32 cellular contexts compared by ENCODE assay signal in the genomic region with DNA sequence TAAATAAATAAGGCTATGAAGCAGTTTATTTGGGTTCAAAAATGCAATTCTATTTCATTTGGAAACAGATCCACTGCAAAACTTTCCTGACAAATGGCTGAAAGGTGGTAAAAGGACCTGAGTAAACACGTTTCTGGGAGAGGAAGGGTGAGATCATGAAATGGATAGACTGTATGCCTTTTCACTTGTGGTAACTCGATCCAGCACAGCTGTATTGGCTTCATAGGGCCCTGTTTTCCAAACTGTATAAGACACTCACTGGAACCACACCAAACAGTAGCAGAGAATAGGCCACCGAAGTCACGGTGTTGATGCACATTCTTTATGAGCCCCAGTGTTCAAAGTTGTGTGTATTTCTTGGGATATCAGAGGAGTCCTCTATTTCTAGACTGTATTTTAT.
DNase-seq lines count a peak whose midpoint lies in the region; ATAC-seq and TF ChIP-seq lines count a peak whose summit lies in the region.
"Had no signal": no experiment of that assay in that cellular context is flagged by ENCODE, and none has a peak within 500 bp of the region (broad histone marks: within the 10 kb centered on the region; RNA-seq: fewer than 3 reads in every experiment).

No MANE protein-coding gene starts in this region.

- H3K4me3 Mint-ChIP-seq in activated T-cell treated with anti-CD3 and anti-CD28 coated beads, Interleukin-2, amount 50 U/mL, for 4 hours, result no peak overlapping the region
- H3K4me3 Mint-ChIP-seq: activated naive CD4-positive, alpha-beta T cell treated with anti-CD3 and anti-CD28 coated beads, Interleukin-2, amount 10 ng/mL, durations not matched to agents 7 days and 5 days; activated T-helper 1 cell treated with anti-CD3 and anti-CD28 coated beads, Interleukin-12 subunit alpha, Interleukin-12 subunit beta, Interleukin-2, Interleukin-4 antibody, amounts not matched to agents 30 ng/mL and 10 ng/mL and 1 ng/mL, durations not matched to agents 14 hours and 24 hours and 36 hours; nephron; type B pancreatic cell had no signal

- in situ Hi-C loops in IMR-90 (cut with MboI; ENCODE audit: low sequenced_read_pairs), result no loop called here

- peak; percentile 47 for DNase-seq in COLO668 (lab: John Stamatoyannopoulos, UW; ENCODE audit: unreplicated experiment)
- peak; percentile 60 for DNase-seq in IMR-90
- peak; percentile 66 for DNase-seq in NCI-H69 (lab: John Stamatoyannopoulos, UW)
- peak; percentile 35 for DNase-seq in iris pigment epithelial cell (ENCODE audit: low read depth)
- DNase-seq in NCI-H1694 treated with DMSO at 0.1 percent for 48 hours (lab: John Stamatoyannopoulos, UW), result no peak
- DNase-seq in dermis blood vessel endothelial cell, result no peak
- DNase-seq in activated T-cell treated with anti-CD3 and anti-CD28 coated beads, Interleukin-2, amount 50 U/mL, for 4 hours, result no peak
- DNase-seq: ACHN; activated CD4-positive, alpha-beta T cell treated with anti-CD3 and anti-CD28 coated beads, Interleukin-2, amount 50 U/mL, for 4 hours; activated CD4-positive, CD25-positive, alpha-beta regulatory T cell; activated naive CD4-positive, alpha-beta T cell treated with anti-CD3 and anti-CD28 coated beads, Interleukin-2, amount 10 ng/mL, durations not matched to agents 7 days and 5 days; brain microvascular endothelial cell; effector CD4-positive, alpha-beta T cell; glutamatergic neuron; HCEC 1CT; KG1; MG63; mucosa of descending colon; NCI-H146; NCI-H446; ovary; Peyer's patch; stimulated activated CD4-positive, alpha-beta T cell treated with anti-CD3 and anti-CD28 coated beads, Interleukin-2, amount 100 ng/mL, for 48 hours had no signal

- TF ChIP-seq POLR2A in IMR-90 (IDR thresholded peaks at IDR 0.05; ENCODE audit: low read depth, low read length), result no peak

- H3K9me1 ChIP-seq in IMR-90 (ENCODE audit: insufficient read depth, low read length), result no peaks in the 10 kb centered on the region

- no peaks in the 10 kb centered on the region for H3K36me3 ChIP-seq in IMR-90 (ENCODE audit: control insufficient read depth, insufficient read depth, low read length)
- H3K36me3 ChIP-seq: BLaER1, brain microvascular endothelial cell, MG63, ovary, Peyer's patch, right atrium auricular region had no signal

- CTCF ChIA-PET in IMR-90 (lab: Yijun Ruan, JAX), result no interaction called here

- no peak overlapping the region for H2BK120ac ChIP-seq in IMR-90 (ENCODE audit: low read depth, low read length)

- H4K8ac ChIP-seq in IMR-90 (ENCODE audit: low read depth in 2 of 2, low read length in 2 of 2), result peak overlapping the region in 1 of 2 experiments; percentile 9; a peak in 1 of 4 replicates

- H4K91ac ChIP-seq in IMR-90 (ENCODE audit: insufficient read depth, low read depth, low read length), result no peak overlapping the region

- no peak overlapping the region for H4K5ac ChIP-seq in IMR-90 (ENCODE audit: low read depth, low read length)

- no peaks in the 10 kb centered on the region for H3K27me3 ChIP-seq in IMR-90 (ENCODE audit: control insufficient read depth, insufficient read depth, low read length)
- H3K27me3 ChIP-seq: BLaER1, brain microvascular endothelial cell, MG63, ovary, Peyer's patch, right atrium auricular region had no signal

- H3K9me3 Mint-ChIP-seq in activated T-cell treated with anti-CD3 and anti-CD28 coated beads, Interleukin-2, amount 50 U/mL, for 4 hours, result peaks cover 18% of the 10 kb centered on the region

- no peak overlapping the region for H3K18ac ChIP-seq in IMR-90 (ENCODE audit: low read depth, low read length)

- peaks cover 3% of the 10 kb centered on the region for H3K36me3 Mint-ChIP-seq in activated T-cell treated with anti-CD3 and anti-CD28 coated beads, Interleukin-2, amount 50 U/mL, for 4 hours (ENCODE audit: insufficient read depth)
- H3K36me3 Mint-ChIP-seq: activated naive CD4-positive, alpha-beta T cell treated with anti-CD3 and anti-CD28 coated beads, Interleukin-2, amount 10 ng/mL, durations not matched to agents 7 days and 5 days had no signal

- peaks cover 2% of the 10 kb centered on the region; the same call in 1 of the 2 replicates for H3K4me1 ChIP-seq in IMR-90 (ENCODE audit: control insufficient read depth, insufficient read depth, low read length)
- H3K4me1 ChIP-seq: BLaER1, Peyer's patch, right atrium auricular region had no signal

- no peaks in the 10 kb centered on the region for H4K20me1 ChIP-seq in IMR-90 (ENCODE audit: insufficient read depth, low read length)
- H4K20me1 ChIP-seq: BLaER1 had no signal

- no peak overlapping the region for H3K4ac ChIP-seq in IMR-90 (ENCODE audit: low read depth, low read length)

- no peak overlapping the region for H3K27ac ChIP-seq in IMR-90 (ENCODE audit: insufficient read depth, low read length)
- H3K27ac ChIP-seq: BLaER1, brain microvascular endothelial cell, epithelial cell of prostate, ovary, Peyer's patch, right atrium auricular region had no signal

- dilution Hi-C loops in IMR-90 (cut with HindIII; ENCODE audit: low sequenced_read_pairs, unreplicated experiment), result no loop called here

- intact Hi-C loops in IMR-90 (cut with micrococcal nuclease), result no loop called here

- H3K9me3 ChIP-seq in IMR-90 (ENCODE audit: control insufficient read depth, insufficient read depth, low read length), result peaks cover 7% of the 10 kb centered on the region; the same call in 1 of the 2 replicates
- H3K9me3 ChIP-seq: MG63, ovary, Peyer's patch had no signal

- H3K4me1 Mint-ChIP-seq in activated T-cell treated with anti-CD3 and anti-CD28 coated beads, Interleukin-2, amount 50 U/mL, for 4 hours (ENCODE audit: low read depth), result no peaks in the 10 kb centered on the region
- H3K4me1 Mint-ChIP-seq: activated naive CD4-positive, alpha-beta T cell treated with anti-CD3 and anti-CD28 coated beads, Interleukin-2, amount 10 ng/mL, durations not matched to agents 7 days and 5 days; nephron had no signal

- 0 out of 3 replicates have a peak overlapping the region, but pooled peaks have one; percentile 14 for H2BK15ac ChIP-seq in IMR-90 (ENCODE audit: low read depth, low read length)

- no peak overlapping the region for H2AK9ac ChIP-seq in IMR-90 (replicated peaks; ENCODE audit: low read depth, low read length, poor library complexity)

- no CpG with 5 or more reads among the region's 4 CpGs for WGBS in IMR-90 (ENCODE audit: extremely low coverage in 2 of 2, insufficient read length in 1 of 2), 2 experiments

- BruUV-seq in IMR-90 (replicated peaks; lab: Mats Ljungman, UMichigan), result no TSS peak

- no peak overlapping the region for H2AK5ac ChIP-seq in IMR-90 (ENCODE audit: low read depth, low read length)

- no peaks in the 10 kb centered on the region for H3K27me3 Mint-ChIP-seq in activated T-cell treated with anti-CD3 and anti-CD28 coated beads, Interleukin-2, amount 50 U/mL, for 4 hours (ENCODE audit: low read depth)
- H3K27me3 Mint-ChIP-seq: activated naive CD4-positive, alpha-beta T cell treated with anti-CD3 and anti-CD28 coated beads, Interleukin-2, amount 10 ng/mL, durations not matched to agents 7 days and 5 days; type B pancreatic cell had no signal

- no peak overlapping the region for H3K23ac ChIP-seq in IMR-90 (ENCODE audit: low read depth, low read length)

- no peak overlapping the region for H3K4me3 ChIP-seq in IMR-90 (ENCODE audit: insufficient read depth, low read depth, low read length)
- H3K4me3 ChIP-seq: BLaER1, GM12878, lung, MG63, mucosa of descending colon, ovary, Peyer's patch, right atrium auricular region had no signal

- no peak overlapping the region for H3K56ac ChIP-seq in IMR-90 (ENCODE audit: extremely low read depth, insufficient read depth, low read length)

- H3K79me1 ChIP-seq in IMR-90 (ENCODE audit: low read depth in 1 of 2, low read length in 2 of 2), result no peaks in the 10 kb centered on the region

- POLR2A ChIA-PET in IMR-90 (lab: Charles Lee; ENCODE audit: unreplicated experiment), result no interaction called here

- TF ChIP-seq RAD21 in IMR-90 (IDR thresholded peaks at IDR 0.05; ENCODE audit: low read length), result no peak

- no peak overlapping the region for H2BK20ac ChIP-seq in IMR-90 (ENCODE audit: low read depth, low read length)

- peak overlapping the region; percentile 77 for H2AFZ ChIP-seq in IMR-90 (replicated peaks; ENCODE audit: low read length, poor library complexity)

- H3K4me2 ChIP-seq in IMR-90 (ENCODE audit: low read depth, low read length), result no peak overlapping the region
- H3K4me2 ChIP-seq: BLaER1 had no signal

- no peak overlapping the region for H3K9ac ChIP-seq in IMR-90 (ENCODE audit: low read depth, low read length)
- H3K9ac ChIP-seq: BLaER1 had no signal

- TF ChIP-seq CTCF in IMR-90 (conservative IDR thresholded peaks at IDR 0.05; ENCODE audit: low read depth, low read length), result no peak

- H2BK5ac ChIP-seq in IMR-90 (ENCODE audit: low read depth, low read length, poor library complexity, severe bottlenecking), result no peak overlapping the region

- peak overlapping the region; percentile 52; the same call in 1 of the 2 replicates for H3K14ac ChIP-seq in IMR-90 (replicated peaks; ENCODE audit: low read depth, low read length)

- no peak for ATAC-seq in IMR-90 (ENCODE audit: low read depth)
- no peak for ATAC-seq in HG03432 (IDR thresholded peaks at IDR 0.05; ENCODE audit: unreplicated experiment)
- no peak for ATAC-seq in activated T-cell treated with anti-CD3 and anti-CD28 coated beads, Interleukin-2, amount 50 U/mL, for 4 hours
- ATAC-seq: GM12878, mucosa of descending colon had no signal

TF ChIP-seq in IMR-90, 13 proteins besides CTCF, POLR2A, EP300 and RAD21 (continues in another document):
- TF ChIP-seq MXI1 (IDR thresholded peaks at IDR 0.05; ENCODE audit: borderline replicate concordance, low read depth, low read length) (no peak), CEBPB (IDR thresholded peaks at IDR 0.05; ENCODE audit: low read depth, low read length) (no peak), USF2 (IDR thresholded peaks at IDR 0.05; ENCODE audit: low read depth, low read length) (no peak), RCOR1 (IDR thresholded peaks at IDR 0.05; ENCODE audit: insufficient replicate concordance, low read length) (no peak), BHLHE40 (IDR thresholded peaks at IDR 0.05; ENCODE audit: low read depth, low read length) (no peak), MAFK (IDR thresholded peaks at IDR 0.05; ENCODE audit: low read depth, low read length) (no peak), FOS (IDR thresholded peaks at IDR 0.05; ENCODE audit: low read depth, low read length) (no peak), RFX5 (IDR thresholded peaks at IDR 0.05; ENCODE audit: low read depth, low read length) (no peak), NFE2L2 (IDR thresholded peaks at IDR 0.05; ENCODE audit: low read depth, low read length) (no peak), CHD1 (IDR thresholded peaks at IDR 0.05; ENCODE audit: low read depth, low read length) (no peak), SMC3 (IDR thresholded peaks at IDR 0.05; ENCODE audit: low read depth, low read length) (no peak)

Comparison
In these comparisons a context has a peak if more than half of its experiments do, and no peak if none do; other contexts are left out.
1. DNase-seq: peak in COLO668 (single experiment), IMR-90 (single experiment), NCI-H69 (single experiment) and iris pigment epithelial cell (single experiment); none in NCI-H1694 treated with DMSO at 0.1 percent for 48 hours (single experiment), dermis blood vessel endothelial cell (single experiment) and activated T-cell treated with anti-CD3 and anti-CD28 coated beads, Interleukin-2, amount 50 U/mL, for 4 hours (single experiment).